ENCODE assay signal across 12 cellular contexts in the genomic region with DNA sequence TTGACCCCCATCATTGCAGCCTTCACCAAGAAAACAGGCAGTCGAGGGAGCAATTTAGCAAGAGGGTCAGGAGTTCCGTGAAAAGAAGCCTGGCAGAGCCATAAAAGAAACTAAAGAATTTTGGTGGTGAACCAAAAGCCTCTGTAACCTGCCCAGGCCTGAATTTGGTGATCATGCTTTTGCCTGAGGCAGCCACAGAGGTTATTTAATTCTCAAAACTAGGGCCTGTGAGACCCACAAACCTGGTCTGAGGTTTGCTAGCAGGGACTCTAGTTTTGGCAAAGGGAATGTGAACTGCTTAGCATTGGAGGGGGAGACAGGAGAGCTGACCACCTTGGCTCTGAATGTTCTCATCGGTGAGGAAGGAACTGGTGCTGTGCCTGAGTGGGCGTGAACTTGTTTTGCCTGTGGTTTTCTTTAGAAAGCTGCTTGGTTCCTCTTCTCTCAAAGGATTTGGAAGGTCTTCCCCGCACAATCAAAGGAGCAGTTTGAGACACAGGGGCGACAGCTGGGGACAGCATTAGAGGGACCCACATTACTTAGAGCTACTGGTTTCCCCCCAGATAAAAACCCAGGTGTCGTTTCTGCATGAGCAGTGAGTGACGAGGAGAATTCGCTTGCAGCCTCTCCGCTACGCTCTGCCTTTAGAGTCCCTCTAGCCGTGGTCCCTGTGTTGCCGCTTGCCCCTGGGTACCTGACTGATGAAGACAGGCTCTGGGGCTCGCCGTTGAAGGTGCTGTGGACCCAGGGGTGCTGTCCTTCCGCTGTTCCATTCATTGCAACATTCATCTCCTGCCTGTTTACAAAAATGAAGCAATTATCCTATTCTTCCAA. TPM values are rescaled to one million over a fixed set of nuclear protein-coding genes. Genes with fewer than 3 reads are reported as not detected.
DNase-seq lines count a peak whose midpoint lies in the region; ATAC-seq, FAIRE-seq and TF ChIP-seq lines count a peak whose summit lies in the region.
"Had no signal": no experiment of that assay in that cellular context is flagged by ENCODE, and none has a peak within 500 bp of the region (broad histone marks: within the 10 kb centered on the region; RNA-seq: fewer than 3 reads in every experiment).

No MANE protein-coding gene starts in this region.

- no peak for TF ChIP-seq RAD21 in GM12878 (IDR thresholded peaks at IDR 0.05; ENCODE audit: insufficient read depth, low read depth, low read length)

- peaks cover 47% of the 10 kb centered on the region for H3K4me1 Mint-ChIP-seq in stimulated activated memory B cell treated with anti-CD40 and anti-IgM and Interleukin-4, amounts not matched to agents 10 μg/mL and 1 μg/mL and 100 μg/mL, for 72 hours

- peak overlapping the region; percentile 57 for H3K4me2 ChIP-seq in GM12878 (ENCODE audit: control insufficient read depth, insufficient read depth)

- in situ Hi-C loops in GM12878 (cut with MboI), result no loop called here

- no peak for TF ChIP-seq CTCF in GM12878 (IDR thresholded peaks at IDR 0.05 in 2 of 3, conservative IDR thresholded peaks at IDR 0.05 in 1 of 3; ENCODE audit: control insufficient read depth in 2 of 3, extremely low read depth in 1 of 3, insufficient read depth in 1 of 3, low read depth in 3 of 3, low read length in 3 of 3)

- DNase-seq in NAMALWA (ENCODE audit: low spot score) (peak; percentile 39), GM12878 (ENCODE audit: low read depth, low spot score) (no peak), NCI-H1048 (lab: John Stamatoyannopoulos, UW) (no peak), hippocampal formation (lab: John Stamatoyannopoulos, UW) (no peak)
- DNase-seq: activated CD4-positive, alpha-beta memory T cell treated with anti-CD3 and anti-CD28 coated beads for 36 hours; small intestine had no signal

- peaks cover 26% of the 10 kb centered on the region for H3K4me1 ChIP-seq in GM12878 (ENCODE audit: control insufficient read depth, insufficient read depth, low read length)

- SMC1A ChIA-PET in GM12878 (lab: Charles Lee; ENCODE audit: uncharacterized antibody, unreplicated experiment), result interaction anchor here (0.6 to 3.2 kb wide), 6 partner anchors 11 to 498 kb away, joined by 3 to 11 read pairs (median 4); no protein-coding TSS in a partner anchor

- RAD21 ChIA-PET in GM12878 (lab: Charles Lee; ENCODE audit: unreplicated experiment), result interaction anchor here (0.9 to 1.0 kb wide), 2 partner anchors 18 to 499 kb away, joined by 3 read pairs; no protein-coding TSS in a partner anchor

- H3K79me2 ChIP-seq in GM12878 (ENCODE audit: control insufficient read depth, insufficient read depth, low read length), result no peaks in the 10 kb centered on the region

- H2AFZ ChIP-seq in GM12878 (ENCODE audit: control insufficient read depth, low read depth, low read length), result peak overlapping the region; percentile 7

- no peaks in the 10 kb centered on the region for H3K36me3 Mint-ChIP-seq in stimulated activated memory B cell treated with anti-CD40 and anti-IgM and Interleukin-4, amounts not matched to agents 10 μg/mL and 1 μg/mL and 100 μg/mL, for 72 hours
- H3K36me3 Mint-ChIP-seq: activated CD4-positive, alpha-beta memory T cell treated with anti-CD3 and anti-CD28 coated beads for 36 hours had no signal

- peak overlapping the region; percentile 27; the same call in 1 of the 2 replicates for H3K4me3 ChIP-seq in GM12878

- FAIRE-seq in GM12878 (lab: Jason Lieb, UNC), result no peak
- FAIRE-seq: small intestine had no signal

- POLR2A ChIA-PET in GM12878 (lab: Charles Lee), result interaction anchor here (1.1 kb wide), 1 partner anchor 11 kb away, joined by 3 read pairs; no protein-coding TSS in a partner anchor

- H3K27me3 Mint-ChIP-seq in stimulated activated memory B cell treated with anti-CD40 and anti-IgM and Interleukin-4, amounts not matched to agents 10 μg/mL and 1 μg/mL and 100 μg/mL, for 72 hours, result peaks cover under 1% of the 10 kb centered on the region

- no peak for TF ChIP-seq POLR2A in GM12878 (IDR thresholded peaks at IDR 0.05; ENCODE audit: low read depth, low read length)

- ATAC-seq in GM19463 (IDR thresholded peaks at IDR 0.05; ENCODE audit: unreplicated experiment) (peak; percentile 48), GM12878 (peak; percentile 59), HG03175 (IDR thresholded peaks at IDR 0.05; ENCODE audit: unreplicated experiment) (no peak)
- ATAC-seq in stimulated activated memory B cell treated with anti-CD40 and anti-IgM and Interleukin-4, amounts not matched to agents 10 μg/mL and 1 μg/mL and 100 μg/mL, for 72 hours, result peak; percentile 84
- ATAC-seq: left lobe of liver had no signal

- H3K9me3 Mint-ChIP-seq in stimulated activated memory B cell treated with anti-CD40 and anti-IgM and Interleukin-4, amounts not matched to agents 10 μg/mL and 1 μg/mL and 100 μg/mL, for 72 hours, result no peaks in the 10 kb centered on the region
- H3K9me3 Mint-ChIP-seq: activated CD4-positive, alpha-beta memory T cell treated with anti-CD3 and anti-CD28 coated beads for 36 hours; neural crest cell; T-helper 1 cell treated with Interleukin-12 subunit alpha and Interleukin-12 subunit beta and Interleukin-4 antibody, amounts not matched to agents 30 μg/mL and 1 μg/mL, for 36 hours had no signal

- TF ChIP-seq EP300 in GM12878 (IDR thresholded peaks at IDR 0.05; ENCODE audit: borderline replicate concordance in 1 of 2, control insufficient read depth in 1 of 2, low read depth in 2 of 2, low read length in 2 of 2), result no peak

- no peaks in the 10 kb centered on the region for H3K27me3 ChIP-seq in GM12878 (replicated peaks in 1 of 2; ENCODE audit: control insufficient read depth in 2 of 2, insufficient read depth in 2 of 2, low read length in 1 of 2)

- peak overlapping the region; percentile 49 for H3K27ac Mint-ChIP-seq in stimulated activated memory B cell treated with anti-CD40 and anti-IgM and Interleukin-4, amounts not matched to agents 10 μg/mL and 1 μg/mL and 100 μg/mL, for 72 hours
- H3K27ac Mint-ChIP-seq: activated CD4-positive, alpha-beta memory T cell treated with anti-CD3 and anti-CD28 coated beads for 36 hours; T-helper 1 cell treated with Interleukin-12 subunit alpha and Interleukin-12 subunit beta and Interleukin-4 antibody, amounts not matched to agents 30 μg/mL and 1 μg/mL, for 36 hours had no signal

- H3K27ac ChIP-seq in GM12878 (ENCODE audit: control insufficient read depth, insufficient read depth), result no peak overlapping the region

- WGBS in GM12878 (ENCODE audit: insufficient coverage, insufficient replicate concordance, low lambda C conversion rate, missing lambda C conversion rate), result 28% methylated on average over 16 of the region's 16 CpGs

- peak overlapping the region; percentile 71 for H3K4me3 Mint-ChIP-seq in stimulated activated memory B cell treated with anti-CD40 and anti-IgM and Interleukin-4, amounts not matched to agents 10 μg/mL and 1 μg/mL and 100 μg/mL, for 72 hours
- H3K4me3 Mint-ChIP-seq: activated CD4-positive, alpha-beta memory T cell treated with anti-CD3 and anti-CD28 coated beads for 36 hours; neural crest cell; T-helper 1 cell treated with Interleukin-12 subunit alpha and Interleukin-12 subunit beta and Interleukin-4 antibody, amounts not matched to agents 30 μg/mL and 1 μg/mL, for 36 hours had no signal

- no TSS peak for BruUV-seq in GM12878 (replicated peaks; lab: Mats Ljungman, UMichigan)

- intact Hi-C loops in GM12878 (cut with micrococcal nuclease; ENCODE audit: unreplicated experiment), result no loop called here

- H4K20me1 ChIP-seq in GM12878 (ENCODE audit: control insufficient read depth, insufficient read depth), result no peaks in the 10 kb centered on the region

- no peaks in the 10 kb centered on the region for H3K36me3 ChIP-seq in GM12878 (ENCODE audit: control insufficient read depth in 2 of 2, insufficient read depth in 2 of 2, low read length in 1 of 2)

- CTCF ChIA-PET in GM12878 (lab: Yijun Ruan, JAX), result interaction anchor here (1.1 to 3.5 kb wide), 4 partner anchors 10 to 175 kb away, joined by 3 to 17 read pairs (median 6); no protein-coding TSS in a partner anchor

- H3K9me3 ChIP-seq in GM12878 (replicated peaks; ENCODE audit: control insufficient read depth, insufficient read depth, low read length), result no peaks in the 10 kb centered on the region

- H3K9ac ChIP-seq in GM12878 (ENCODE audit: control insufficient read depth, insufficient read depth, low read length), result no peak overlapping the region

RNA-seq across cellular contexts. Expression of a gene that starts 12.6 kb away (rescaled TPM):
- 2.7 and 3.6 TPM in 2 replicates for total RNA-seq in GM12878 (2013; cell fraction: nucleolus; rRNA removed)
- total RNA-seq in GM12878 (2014; rRNA removed) (13.6 and 15.8 TPM in 2 replicates), GM12878 (2014; rRNA removed; fragmentation: Illumina TruSeq; extraction: Trizol) (6.4 and 7.5 TPM in 2 replicates), GM12878 (2021) (15.4 and 18.3 TPM in 2 replicates)
- 1.7 TPM for polyA plus RNA-seq in GM12878 (2011; ENCODE audit: low read depth)
- polyA plus RNA-seq in GM12878 (2011; rRNA removed) (2.4 and 4.8 TPM in 2 replicates), GM12878 (2014; fragmentation: Illumina TruSeq; extraction: Trizol) (5.1 and 6.0 TPM in 2 replicates), GM12878 (2014; fragmentation: Nextera tagmentation; extraction: Ambion mirVana) (1 to 10 TPM in 1 of 2 experiments, under 1 TPM in 1; 0.45 to 1.6 TPM), GM12878 (2014; rRNA removed) (9.7 and 11.4 TPM in 2 replicates), GM12878 (2016; fragmentation: Nextera tagmentation; extraction: Ambion mirVana) (1 to 10 TPM; 1.5 to 2.8 TPM)
- polyA plus RNA-seq in GM12878 (2011; cell fraction: cytosol; rRNA removed), result 5.6 and 7.3 TPM in 2 replicates
- polyA plus RNA-seq in GM12878 (2011; cell fraction: nucleus; rRNA removed), result 8.0 and 9.6 TPM in 2 replicates
- polyA plus RNA-seq in GM12878 (2012), result 2.7 and 5.2 TPM in 2 replicates
- polyA minus RNA-seq in GM12878 (2011; rRNA and poly(A)+ RNA removed), result 3.7 and 12.1 TPM in 2 replicates
- polyA minus RNA-seq in GM12878 (2011; cell fraction: cytosol; rRNA and poly(A)+ RNA removed), result 2.9 and 3.7 TPM in 2 replicates
- polyA minus RNA-seq in GM12878 (2011; cell fraction: nucleus; rRNA and poly(A)+ RNA removed), result 2.3 and 6.7 TPM in 2 replicates
- total RNA-seq: activated CD4-positive, alpha-beta memory T cell treated with anti-CD3 and anti-CD28 coated beads for 36 hours had no signal

RNA-seq across cellular contexts. Expression of a gene that starts 22.1 kb away (rescaled TPM):
- 18.2 and 19.2 TPM in 2 replicates for total RNA-seq in GM12878 (2013; cell fraction: nucleolus; rRNA removed)
- 11.8 and 12.8 TPM in 2 replicates for total RNA-seq in GM12878 (2014; rRNA removed)
- 3.2 and 4.0 TPM in 2 replicates for total RNA-seq in GM12878 (2014; rRNA removed; fragmentation: Illumina TruSeq; extraction: Trizol)
- 18.8 and 19.0 TPM in 2 replicates for total RNA-seq in GM12878 (2021)
- polyA plus RNA-seq in GM12878 (2011; ENCODE audit: low read depth), result 1.8 TPM
- 5.6 and 12.8 TPM in 2 replicates for polyA plus RNA-seq in GM12878 (2011; rRNA removed)
- polyA plus RNA-seq in GM12878 (2011; cell fraction: cytosol; rRNA removed), result 19.6 and 30.9 TPM in 2 replicates
- polyA plus RNA-seq in GM12878 (2011; cell fraction: nucleus; rRNA removed), result 19.0 and 20.7 TPM in 2 replicates
- polyA plus RNA-seq in GM12878 (2012), result 5.9 and 6.4 TPM in 2 replicates
- 0.19 and 1.4 TPM in 2 replicates for polyA plus RNA-seq in GM12878 (2014; fragmentation: Illumina TruSeq; extraction: Trizol)
- polyA plus RNA-seq in GM12878 (2014; fragmentation: Nextera tagmentation; extraction: Ambion mirVana), result under 1 TPM; 0.44 to 0.64 TPM
- polyA plus RNA-seq in GM12878 (2014; rRNA removed), result 16.8 and 19.0 TPM in 2 replicates
- 1 to 10 TPM; 1.1 to 1.7 TPM for polyA plus RNA-seq in GM12878 (2016; fragmentation: Nextera tagmentation; extraction: Ambion mirVana)
- polyA minus RNA-seq in GM12878 (2011; rRNA and poly(A)+ RNA removed), result 27.5 and 47.9 TPM in 2 replicates
- 17.4 and 24.5 TPM in 2 replicates for polyA minus RNA-seq in GM12878 (2011; cell fraction: cytosol; rRNA and poly(A)+ RNA removed)
- polyA minus RNA-seq in GM12878 (2011; cell fraction: nucleus; rRNA and poly(A)+ RNA removed), result 19.8 and 30.3 TPM in 2 replicates
